ENCODE assay signal across 1 cellular context in genomic region chr3:177459397-177459796, GRCh38.
TF ChIP-seq lines count a peak whose summit lies in the region.

No MANE protein-coding gene starts in this region.

TF ChIP-seq in H1, 55 proteins besides CTCF, POLR2A, EP300 and RAD21 (continued from another document):
- TF ChIP-seq RFX5 (IDR thresholded peaks at IDR 0.05; ENCODE audit: borderline replicate concordance, low read depth, low read length) (no peak), ASH2L (IDR thresholded peaks at IDR 0.05; ENCODE audit: low read length) (no peak)
TF ChIP-seq in H1: peak in this region for 0.
